Comparison of ENCODE assay signal across 16 cellular contexts in the genomic region with DNA sequence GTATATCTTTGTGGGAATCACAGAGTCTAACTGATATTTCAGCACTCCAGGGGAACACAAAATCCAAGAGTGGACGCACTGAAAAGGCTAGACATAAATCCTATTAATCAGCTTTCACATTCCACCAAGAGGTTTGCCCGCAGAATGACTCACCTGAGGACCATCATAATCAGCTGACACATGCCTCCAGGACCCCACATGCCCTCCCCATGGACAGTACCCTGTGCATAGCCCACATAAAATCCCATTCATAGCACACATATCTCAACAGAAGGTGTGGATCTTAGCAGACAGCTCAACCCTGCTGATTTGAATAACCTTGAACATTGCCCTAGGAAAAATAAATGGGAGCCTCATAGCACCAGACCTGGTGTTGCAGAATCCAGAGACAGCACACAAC.
"Had no signal": no experiment of that assay in that cellular context is flagged by ENCODE, and none has a peak within 500 bp of the region (broad histone marks: within the 10 kb centered on the region; RNA-seq: fewer than 3 reads in every experiment).

No MANE protein-coding gene starts in this region.

- H3K4me1 ChIP-seq: psoas muscle, testis had no signal

- H3K27ac ChIP-seq: esophagus squamous epithelium, psoas muscle, testis had no signal

- ATAC-seq: activated CD8-positive, alpha-beta T cell treated with anti-CD3 and anti-CD28 coated beads, Interleukin-2, amount 10 ng/mL, durations not matched to agents 7 days and 5 days; psoas muscle; stimulated activated naive CD8-positive, alpha-beta T cell treated with anti-CD3 and anti-CD28 coated beads, Interleukin-15, amount 100 ng/mL, for 72 hours; WTC11 had no signal

- H3K36me3 ChIP-seq: brain microvascular endothelial cell, esophagus squamous epithelium had no signal

- H3K27me3 ChIP-seq: brain microvascular endothelial cell, esophagus squamous epithelium, testis had no signal

- DNase-seq: activated CD4-positive, alpha-beta T cell treated with anti-CD3 and anti-CD28 coated beads for 48 hours; activated CD8-positive, alpha-beta memory T cell treated with anti-CD3 and anti-CD28 coated beads, Interleukin-2, amount 50 U/mL, for 48 hours; activated CD8-positive, alpha-beta T cell treated with anti-CD3 and anti-CD28 coated beads, Interleukin-2, amount 10 ng/mL, durations not matched to agents 7 days and 5 days; activated naive CD4-positive, alpha-beta T cell treated with anti-CD3 and anti-CD28 coated beads for 36 hours; brain microvascular endothelial cell; cerebellar nuclear complex; dermis blood vessel endothelial cell; esophagus squamous epithelium; foreskin melanocyte; nephron progenitor cell; psoas muscle; stimulated activated CD4-positive, alpha-beta T cell treated with anti-CD3 and anti-CD28 coated beads, Interleukin-4, amount 100 ng/mL, for 4 hours; stimulated activated naive CD8-positive, alpha-beta T cell treated with anti-CD3 and anti-CD28 coated beads, Interleukin-15, amount 100 ng/mL, for 72 hours; T-helper 1 cell; testis had no signal

- H3K9me3 ChIP-seq: esophagus squamous epithelium, psoas muscle, testis had no signal

- H3K4me3 ChIP-seq: esophagus squamous epithelium, psoas muscle, testis had no signal
